Comparison of ENCODE assay signal across 7 cellular contexts in the genomic region with DNA sequence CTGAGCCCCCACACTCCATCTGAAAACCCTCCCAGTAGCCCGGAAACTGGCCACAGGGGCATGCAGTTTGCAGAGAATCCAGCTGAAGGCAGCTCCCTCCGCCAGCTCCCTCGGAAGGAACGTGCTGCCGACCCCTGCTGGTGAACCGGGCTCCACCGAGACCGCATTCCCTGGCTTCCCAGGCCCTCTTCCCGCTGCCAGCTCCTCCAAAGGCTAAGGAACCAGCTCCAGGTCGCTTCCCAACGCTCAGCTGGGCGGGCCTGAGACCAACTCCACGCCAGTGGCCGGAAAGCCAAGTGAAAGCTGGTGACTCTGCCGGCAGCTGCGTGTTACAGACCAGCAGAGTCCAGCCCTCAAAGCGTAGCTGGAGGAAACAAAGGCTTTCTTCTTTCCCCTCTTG. TPM values are rescaled to one million over a fixed set of nuclear protein-coding genes. Genes with fewer than 3 reads are reported as not detected.
A peak's percentile ranks its signal among the peaks of the same experiment; 100 is the strongest.
DNase-seq lines count a peak whose midpoint lies in the region; ATAC-seq and TF ChIP-seq lines count a peak whose summit lies in the region.

No MANE protein-coding gene starts in this region.

- H3K4me1 ChIP-seq in Peyer's patch = no peaks in the 10 kb centered on the region
- H3K4me1 ChIP-seq in upper lobe of right lung = no peaks in the 10 kb centered on the region

- H3K9me3 ChIP-seq in Peyer's patch = no peaks in the 10 kb centered on the region
- H3K9me3 ChIP-seq in upper lobe of right lung = no peaks in the 10 kb centered on the region

- H3K4me3 ChIP-seq in Peyer's patch (no peak overlapping the region), upper lobe of right lung (peak overlapping the region; percentile 25)

- POLR2A ChIA-PET in GM10248 (lab: Yijun Ruan, JAX) = no interaction called here

- no peak overlapping the region for H3K27ac Mint-ChIP-seq in HFFc6

- CTCF ChIA-PET in GM10248 (lab: Yijun Ruan, JAX) = interaction anchor here (0.8 to 2.7 kb wide), 5 partner anchors 10 to 131 kb away, joined by 3 to 9 read pairs (median 5); a partner anchor contains a TSS

- ATAC-seq in upper lobe of right lung (peak; percentile 81), HG03139 (IDR thresholded peaks at IDR 0.05; ENCODE audit: unreplicated experiment) (no peak)

- intact Hi-C loops in upper lobe of right lung (cut with DNase I) = no loop called here

- DNase-seq in Peyer's patch = peak in 1 of 3 donors; percentile 65
- DNase-seq in fibroblast of gingiva (ENCODE audit: low read depth) = peak; percentile 90
- DNase-seq in mesenteric fat pad (ENCODE audit: low spot score) = peak; percentile 93
- DNase-seq in upper lobe of right lung = peak; percentile 76
- DNase-seq in HFFc6 = no peak
- DNase-seq in GM10248 (ENCODE audit: extremely low spot score) = no peak

- H3K27me3 ChIP-seq in Peyer's patch (no peaks in the 10 kb centered on the region), upper lobe of right lung (no peaks in the 10 kb centered on the region)

- no peak for TF ChIP-seq POLR2A in Peyer's patch (IDR thresholded peaks at IDR 0.05)

- H3K36me3 Mint-ChIP-seq in HFFc6 (ENCODE audit: low read depth) = 0 out of 2 replicates have a peak, but pooled peaks cover 7% of the 10 kb centered on the region

- no peak overlapping the region for H3K4me3 Mint-ChIP-seq in HFFc6

- H3K4me1 Mint-ChIP-seq in HFFc6 (ENCODE audit: low read depth) = no peaks in the 10 kb centered on the region

- H3K9me3 Mint-ChIP-seq in HFFc6 = no peaks in the 10 kb centered on the region

- TF ChIP-seq CTCF in Peyer's patch (IDR thresholded peaks at IDR 0.05) = peak in 3 of 6 experiments; percentile 21 to 33 (median 33)
- peak; percentile 62 for TF ChIP-seq CTCF in upper lobe of right lung (IDR thresholded peaks at IDR 0.05)
- no peak for TF ChIP-seq CTCF in HFFc6 (IDR thresholded peaks at IDR 0.05)
- TF ChIP-seq CTCF in GM10248 (IDR thresholded peaks at IDR 0.05; ENCODE audit: control extremely low read depth, extremely low read depth, low read depth, missing control alignments) = no peak

- H3K27ac ChIP-seq in Peyer's patch (peak overlapping the region in 3 of 4 donors; percentile 26 to 49 (median 31)), upper lobe of right lung (peak overlapping the region; percentile 79)

- H3K36me3 ChIP-seq in Peyer's patch (no peaks in the 10 kb centered on the region), upper lobe of right lung (peaks cover 3% of the 10 kb centered on the region)

- no peaks in the 10 kb centered on the region; the same call in 1 of the 2 replicates for H3K27me3 Mint-ChIP-seq in HFFc6 (ENCODE audit: insufficient read depth)

RNA-seq across cellular contexts. Expression of a gene that starts 35.8 kb away (rescaled TPM):
- 1 to 10 TPM in 3 of 4 donors, under 1 TPM in 1; 0.53 to 8.3 (median 2.1) TPM for total RNA-seq in Peyer's patch
- 8.1 TPM for total RNA-seq in mesenteric fat pad
- total RNA-seq in upper lobe of right lung = 11.1 TPM
- total RNA-seq in HFFc6 (2021; fragmentation: NEBNext Ultra II Directional; extraction: Animal tissue kit (Norgen Biotek cat#: 25700)) = 1 to 10 TPM; 4.6 to 7.1 (median 5.3) TPM

RNA-seq across cellular contexts. Expression of a gene that starts 36.3 kb away (rescaled TPM):
- 10 to 100 TPM; 16.0 to 30.5 (median 24.8) TPM for total RNA-seq in Peyer's patch
- 23.7 TPM for total RNA-seq in mesenteric fat pad
- 19.9 TPM for total RNA-seq in upper lobe of right lung
- 10 to 100 TPM; 14.3 to 20.8 (median 18.0) TPM for total RNA-seq in HFFc6 (2021; fragmentation: NEBNext Ultra II Directional; extraction: Animal tissue kit (Norgen Biotek cat#: 25700))

Comparison
In these comparisons a context has a peak if more than half of its experiments do, and no peak if none do; other contexts are left out.
1. DNase-seq: peak in fibroblast of gingiva (single experiment), mesenteric fat pad (single experiment) and upper lobe of right lung (single experiment); none in HFFc6 (single experiment) and GM10248 (single experiment).